In the genomic region with DNA sequence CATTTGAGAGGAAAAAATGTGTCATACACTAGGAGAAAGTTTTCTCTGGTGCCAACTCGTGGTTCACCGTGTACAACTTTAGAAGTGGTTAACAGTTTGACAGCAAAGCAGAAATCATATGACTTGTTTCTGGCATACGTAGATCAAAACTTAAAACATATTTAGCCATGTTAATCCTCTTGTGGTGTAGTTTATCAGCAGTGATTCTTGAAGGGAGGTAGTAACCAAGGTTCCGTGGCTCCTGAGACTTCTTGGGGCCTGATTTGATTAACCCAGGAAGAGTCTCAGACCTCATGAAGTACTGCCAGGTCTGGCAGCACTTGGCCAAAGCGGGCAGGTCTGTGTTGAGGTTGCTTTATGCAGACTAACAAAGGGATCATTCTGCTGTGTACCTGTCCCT, we compare ENCODE assay signal across 1 cellular context.
TF ChIP-seq lines count a peak whose summit lies in the region.

No MANE protein-coding gene starts in this region.

TF ChIP-seq in HepG2, 621 proteins besides CTCF, POLR2A, EP300 and RAD21:
- TF ChIP-seq ZIK1 (CRISPR knock-in tag; IDR thresholded peaks at IDR 0.05; ENCODE audit: borderline replicate concordance, low read depth) (no peak), CHD2 (IDR thresholded peaks at IDR 0.05; ENCODE audit: low read depth, low read length) (no peak), ZNF530 (CRISPR knock-in tag; IDR thresholded peaks at IDR 0.05; ENCODE audit: low read depth) (no peak), ZNF589 (CRISPR knock-in tag; conservative IDR thresholded peaks at IDR 0.05) (no peak), ZNF713 (CRISPR knock-in tag; IDR thresholded peaks at IDR 0.05) (no peak), SALL1 (CRISPR knock-in tag; IDR thresholded peaks at IDR 0.05) (no peak), REPIN1 (CRISPR knock-in tag; IDR thresholded peaks at IDR 0.05; ENCODE audit: borderline replicate concordance, low read depth) (no peak), SALL2 (CRISPR knock-in tag; IDR thresholded peaks at IDR 0.05) (no peak), CEBPG (CRISPR knock-in tag; IDR thresholded peaks at IDR 0.05) (no peak), MXD4 (CRISPR knock-in tag; IDR thresholded peaks at IDR 0.05) (no peak), TOPORS (CRISPR knock-in tag; IDR thresholded peaks at IDR 0.05) (no peak), PHF5A (CRISPR knock-in tag; IDR thresholded peaks at IDR 0.05; ENCODE audit: low read depth, unreplicated experiment) (no peak), ELF3 (CRISPR knock-in tag; IDR thresholded peaks at IDR 0.05) (no peak)
- TF ChIP-seq, protein P1, sequence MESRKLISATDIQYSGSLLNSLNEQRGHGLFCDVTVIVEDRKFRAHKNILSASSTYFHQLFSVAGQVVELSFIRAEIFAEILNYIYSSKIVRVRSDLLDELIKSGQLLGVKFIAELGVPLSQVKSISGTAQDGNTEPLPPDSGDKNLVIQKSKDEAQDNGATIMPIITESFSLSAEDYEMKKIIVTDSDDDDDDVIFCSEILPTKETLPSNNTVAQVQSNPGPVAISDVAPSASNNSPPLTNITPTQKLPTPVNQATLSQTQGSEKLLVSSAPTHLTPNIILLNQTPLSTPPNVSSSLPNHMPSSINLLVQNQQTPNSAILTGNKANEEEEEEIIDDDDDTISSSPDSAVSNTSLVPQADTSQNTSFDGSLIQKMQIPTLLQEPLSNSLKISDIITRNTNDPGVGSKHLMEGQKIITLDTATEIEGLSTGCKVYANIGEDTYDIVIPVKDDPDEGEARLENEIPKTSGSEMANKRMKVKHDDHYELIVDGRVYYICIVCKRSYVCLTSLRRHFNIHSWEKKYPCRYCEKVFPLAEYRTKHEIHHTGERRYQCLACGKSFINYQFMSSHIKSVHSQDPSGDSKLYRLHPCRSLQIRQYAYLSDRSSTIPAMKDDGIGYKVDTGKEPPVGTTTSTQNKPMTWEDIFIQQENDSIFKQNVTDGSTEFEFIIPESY (CRISPR knock-in tag; IDR thresholded peaks at IDR 0.05), result no peak
- TF ChIP-seq, protein P2, sequence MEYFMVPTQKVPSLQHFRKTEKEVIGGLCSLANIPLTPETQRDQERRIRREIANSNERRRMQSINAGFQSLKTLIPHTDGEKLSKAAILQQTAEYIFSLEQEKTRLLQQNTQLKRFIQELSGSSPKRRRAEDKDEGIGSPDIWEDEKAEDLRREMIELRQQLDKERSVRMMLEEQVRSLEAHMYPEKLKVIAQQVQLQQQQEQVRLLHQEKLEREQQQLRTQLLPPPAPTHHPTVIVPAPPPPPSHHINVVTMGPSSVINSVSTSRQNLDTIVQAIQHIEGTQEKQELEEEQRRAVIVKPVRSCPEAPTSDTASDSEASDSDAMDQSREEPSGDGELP (IDR thresholded peaks at IDR 0.05; ENCODE audit: borderline replicate concordance, low read depth), result no peak
- TF ChIP-seq, protein P3, sequence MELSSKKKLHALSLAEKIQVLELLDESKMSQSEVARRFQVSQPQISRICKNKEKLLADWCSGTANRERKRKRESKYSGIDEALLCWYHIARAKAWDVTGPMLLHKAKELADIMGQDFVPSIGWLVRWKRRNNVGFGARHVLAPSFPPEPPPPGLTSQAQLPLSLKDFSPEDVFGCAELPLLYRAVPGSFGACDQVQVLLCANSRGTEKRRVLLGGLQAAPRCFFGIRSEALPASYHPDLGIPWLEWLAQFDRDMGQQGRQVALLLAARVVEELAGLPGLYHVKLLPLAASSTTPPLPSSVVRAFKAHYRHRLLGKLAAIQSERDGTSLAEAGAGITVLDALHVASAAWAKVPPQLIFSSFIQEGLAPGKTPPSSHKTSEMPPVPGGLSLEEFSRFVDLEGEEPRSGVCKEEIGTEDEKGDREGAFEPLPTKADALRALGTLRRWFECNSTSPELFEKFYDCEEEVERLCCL (CRISPR knock-in tag; IDR thresholded peaks at IDR 0.05; ENCODE audit: borderline replicate concordance), result no peak
